In genomic region chr10:96797485-96797884, GRCh38 we compare ENCODE assay signal across 34 cellular contexts.
"Had no signal": no experiment of that assay in that cellular context is flagged by ENCODE, and none has a peak within 500 bp of the region (broad histone marks: within the 10 kb centered on the region; RNA-seq: fewer than 3 reads in every experiment).

No MANE protein-coding gene starts in this region.

- FAIRE-seq: astrocyte, TTC549 had no signal

- H3K36me3 ChIP-seq: adrenal gland, brain microvascular endothelial cell, breast epithelium had no signal

- H3K27ac ChIP-seq: adrenal gland, body of pancreas, brain microvascular endothelial cell, breast epithelium, VCaP had no signal

- ATAC-seq: activated CD8-positive, alpha-beta T cell treated with anti-CD3 and anti-CD28 coated beads for 36 hours; activated naive CD4-positive, alpha-beta T cell treated with anti-CD3 and anti-CD28 coated beads, Interleukin-2, amount 50 U/mL, for 72 hours; activated T-cell treated with anti-CD3 and anti-CD28 coated beads, Interleukin-2, amount 50 U/mL, for 4 hours; activated T-cell treated with anti-CD3 and anti-CD28 coated beads, Interleukin-2, amount 50 U/mL, for 72 hours; activated T-helper 17 cell treated with anti-CD3 and anti-CD28 coated beads, Interleukin-2, amount 50 U/mL, for 72 hours; body of pancreas had no signal

- H3K4me3 ChIP-seq: adrenal gland, body of pancreas, breast epithelium had no signal

- H3K9me3 ChIP-seq: adrenal gland, body of pancreas, breast epithelium had no signal

- H3K4me1 ChIP-seq: adrenal gland, body of pancreas, breast epithelium had no signal

- H3K27me3 ChIP-seq: adrenal gland, body of pancreas, brain microvascular endothelial cell, breast epithelium had no signal

- DNase-seq: activated B cell treated with CpG ODN at 0.5 μM for 24 hours; activated CD4-positive, alpha-beta memory T cell treated with anti-CD3 and anti-CD28 coated beads for 36 hours; activated CD4-positive, alpha-beta T cell treated with anti-CD3 and anti-CD28 coated beads for 4 hours; activated CD4-positive, alpha-beta T cell treated with anti-CD3 and anti-CD28 coated beads, Interleukin-2, amount 10 ng/mL, durations not matched to agents 24 days and 14 days; activated CD4-positive, alpha-beta T cell treated with anti-CD3 and anti-CD28 coated beads, Interleukin-2, amount 50 U/mL, for 1 hour; activated CD4-positive, alpha-beta T cell treated with anti-CD3 and anti-CD28 coated beads, Interleukin-2, amount 50 U/mL, for 4 hours; activated CD4-positive, CD25-positive, alpha-beta regulatory T cell treated with anti-CD3 and anti-CD28 coated beads, Interleukin-2, amount 50 U/mL, for 72 hours; activated CD8-positive, alpha-beta memory T cell treated with anti-CD3 and anti-CD28 coated beads, Interleukin-2, amount 50 U/mL, for 4 hours; activated CD8-positive, alpha-beta T cell treated with anti-CD3 and anti-CD28 coated beads for 36 hours; activated effector memory CD4-positive, alpha-beta T cell treated with anti-CD3 and anti-CD28 coated beads, Interleukin-2, amount 50 U/mL, for 16 hours; activated gamma-delta T cell treated with Interleukin-2 at 50 U/mL for 16 hours; activated naive CD4-positive, alpha-beta T cell; activated naive CD4-positive, alpha-beta T cell treated with anti-CD3 and anti-CD28 coated beads for 36 hours; activated naive CD4-positive, alpha-beta T cell treated with anti-CD3 and anti-CD28 coated beads, Interleukin-2, amount 50 U/mL, for 16 hours; activated naive CD8-positive, alpha-beta T cell treated with anti-CD3 and anti-CD28 coated beads for 36 hours; activated T-cell treated with anti-CD3 and anti-CD28 coated beads for 4 hours; activated T-cell treated with anti-CD3 and anti-CD28 coated beads, Interleukin-2, amount 50 U/mL, for 1 hour; activated T-cell treated with anti-CD3 and anti-CD28 coated beads, Interleukin-2, amount 50 U/mL, for 4 hours; activated T-cell treated with anti-CD3 and anti-CD28 coated beads, Interleukin-2, amount 50 U/mL, for 72 hours; adrenal gland; amniotic stem cell; aorta; body of pancreas; brain microvascular endothelial cell; central memory CD4-positive, alpha-beta T cell; T-helper 1 cell; T-helper 2 cell; T-helper 9 cell had no signal
